Comparison of ENCODE assay signal across 10 cellular contexts in the genomic region with DNA sequence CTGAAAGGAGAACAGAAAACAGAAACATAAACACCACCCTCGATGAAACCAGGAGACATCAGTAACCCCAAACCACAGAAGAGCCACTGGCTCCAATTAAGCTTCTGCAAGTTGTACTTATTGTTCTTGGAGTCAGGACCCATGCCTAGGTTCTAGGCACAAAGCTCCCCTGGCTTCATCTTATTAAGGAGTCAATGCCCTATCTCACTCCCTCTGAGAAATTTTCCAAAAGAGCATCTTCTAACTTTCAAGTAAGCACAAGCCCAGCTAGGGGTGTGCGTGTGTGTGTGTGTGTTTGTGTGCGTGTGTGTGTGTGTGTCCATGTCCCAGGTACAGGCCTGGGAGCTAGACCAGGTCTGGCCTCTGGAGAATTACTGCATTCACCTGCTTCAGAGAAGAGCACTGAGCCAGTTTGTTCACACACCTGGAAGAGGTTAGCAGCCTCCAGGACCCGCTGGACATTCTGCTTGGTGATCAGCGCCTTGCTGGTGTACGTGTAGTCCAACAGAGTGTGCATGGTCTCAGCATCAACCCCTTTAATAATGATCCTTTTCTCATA. TPM values are rescaled to one million over a fixed set of nuclear protein-coding genes. Genes with fewer than 3 reads are reported as not detected.
DNase-seq lines count a peak whose midpoint lies in the region; ATAC-seq and TF ChIP-seq lines count a peak whose summit lies in the region.
"Had no signal": no experiment of that assay in that cellular context is flagged by ENCODE, and none has a peak within 500 bp of the region (broad histone marks: within the 10 kb centered on the region; RNA-seq: fewer than 3 reads in every experiment).

No MANE protein-coding gene starts in this region.

- peak overlapping the region; percentile 54 to 68 for H3K4me3 Mint-ChIP-seq in activated T-cell treated with anti-CD3 and anti-CD28 coated beads, Interleukin-2, amount 50 U/mL, for 72 hours
- H3K4me3 Mint-ChIP-seq in stimulated activated naive CD8-positive, alpha-beta T cell treated with anti-CD3 and anti-CD28 coated beads, Interleukin-15, amount 100 ng/mL, for 72 hours: peak overlapping the region; percentile 68 to 78

- intact Hi-C loops in left ventricle myocardium superior (cut with micrococcal nuclease): no loop called here

- H3K27ac ChIP-seq in OCI-LY3 (ENCODE audit: low read length): peak overlapping the region; percentile 73
- H3K27ac ChIP-seq: parathyroid adenoma had no signal

- no peak for TF ChIP-seq CTCF in OCI-LY3 (IDR thresholded peaks at IDR 0.05; ENCODE audit: low read depth, low read length)

- H3K4me1 Mint-ChIP-seq in activated T-cell treated with anti-CD3 and anti-CD28 coated beads, Interleukin-2, amount 50 U/mL, for 72 hours (ENCODE audit: low read depth): peaks cover 60% of the 10 kb centered on the region
- H3K4me1 Mint-ChIP-seq in stimulated activated naive CD8-positive, alpha-beta T cell treated with anti-CD3 and anti-CD28 coated beads, Interleukin-15, amount 100 ng/mL, for 72 hours: peaks cover 56% of the 10 kb centered on the region

- H4K20me1 ChIP-seq in OCI-LY3 (ENCODE audit: insufficient read depth, low read length): peaks cover 59% of the 10 kb centered on the region

- H3K36me3 Mint-ChIP-seq in activated T-cell treated with anti-CD3 and anti-CD28 coated beads, Interleukin-2, amount 50 U/mL, for 72 hours (ENCODE audit: insufficient read depth in 2 of 2): peaks cover 20 to 44% of the 10 kb centered on the region in 2 donors

- H3K4me1 ChIP-seq in OCI-LY3 (ENCODE audit: low read length): peaks cover 69% of the 10 kb centered on the region

- peaks cover 56% of the 10 kb centered on the region for H3K36me3 ChIP-seq in OCI-LY3 (replicated peaks; ENCODE audit: low read depth, low read length)

- H3K79me2 ChIP-seq in OCI-LY3 (ENCODE audit: low read length): peaks cover 69% of the 10 kb centered on the region
- H3K79me2 ChIP-seq: parathyroid adenoma had no signal

- H3K9me3 ChIP-seq in OCI-LY3 (ENCODE audit: insufficient read depth, low read length): no peaks in the 10 kb centered on the region

- H3K27me3 Mint-ChIP-seq in activated T-cell treated with anti-CD3 and anti-CD28 coated beads, Interleukin-2, amount 50 U/mL, for 72 hours (ENCODE audit: low read depth): no peaks in the 10 kb centered on the region
- H3K27me3 Mint-ChIP-seq in stimulated activated naive CD8-positive, alpha-beta T cell treated with anti-CD3 and anti-CD28 coated beads, Interleukin-15, amount 100 ng/mL, for 72 hours: no peaks in the 10 kb centered on the region

- no peak for DNase-seq in activated T-cell treated with anti-CD3 and anti-CD28 coated beads, Interleukin-2, amount 50 U/mL, for 72 hours
- no peak for DNase-seq in activated T-cell treated with anti-CD3 and anti-CD28 coated beads, Interleukin-2, amount 50 U/mL, for 1 hour
- no peak for DNase-seq in stimulated activated naive CD8-positive, alpha-beta T cell treated with anti-CD3 and anti-CD28 coated beads, Interleukin-15, amount 100 ng/mL, for 72 hours
- DNase-seq in HK-2 (ENCODE audit: unreplicated experiment) (no peak), left ventricle myocardium superior (no peak), NCI-H524 treated with DMSO at 0.1 percent for 48 hours (lab: John Stamatoyannopoulos, UW) (no peak)
- DNase-seq: IMR-90 had no signal

- peak overlapping the region; percentile 61 for H3K4me3 ChIP-seq in OCI-LY3 (ENCODE audit: low read length)

- peak overlapping the region; percentile 80 for H3K4me2 ChIP-seq in OCI-LY3 (ENCODE audit: low read length)

- peaks cover 1 to 3% of the 10 kb centered on the region in 2 donors for H3K9me3 Mint-ChIP-seq in activated T-cell treated with anti-CD3 and anti-CD28 coated beads, Interleukin-2, amount 50 U/mL, for 72 hours
- H3K9me3 Mint-ChIP-seq in stimulated activated naive CD8-positive, alpha-beta T cell treated with anti-CD3 and anti-CD28 coated beads, Interleukin-15, amount 100 ng/mL, for 72 hours: no peaks in the 10 kb centered on the region

- H3K9ac ChIP-seq in OCI-LY3 (ENCODE audit: low read length): peak overlapping the region; percentile 37; the same call in 1 of the 2 replicates
- H3K9ac ChIP-seq: parathyroid adenoma had no signal

- no peak overlapping the region for H2AFZ ChIP-seq in OCI-LY3 (ENCODE audit: low read depth, low read length)
- H2AFZ ChIP-seq: parathyroid adenoma had no signal

- no peaks in the 10 kb centered on the region for H3K27me3 ChIP-seq in OCI-LY3 (ENCODE audit: low read depth, low read length)

- peak; percentile 79 to 80 for ATAC-seq in activated T-cell treated with anti-CD3 and anti-CD28 coated beads, Interleukin-2, amount 50 U/mL, for 72 hours (replicated peaks in 1 of 2)
- peak; percentile 76 for ATAC-seq in HG02943 (IDR thresholded peaks at IDR 0.05; ENCODE audit: low read depth, unreplicated experiment)
- peak; percentile 91 for ATAC-seq in stimulated activated naive CD8-positive, alpha-beta T cell treated with anti-CD3 and anti-CD28 coated beads, Interleukin-15, amount 100 ng/mL, for 72 hours
- no peak for ATAC-seq in left ventricle myocardium superior

- peak overlapping the region; percentile 95 for H3K27ac Mint-ChIP-seq in activated T-cell treated with anti-CD3 and anti-CD28 coated beads, Interleukin-2, amount 50 U/mL, for 72 hours
- peak overlapping the region; percentile 23 to 79 for H3K27ac Mint-ChIP-seq in stimulated activated naive CD8-positive, alpha-beta T cell treated with anti-CD3 and anti-CD28 coated beads, Interleukin-15, amount 100 ng/mL, for 72 hours

RNA-seq across cellular contexts. Expression of gene KLHL6, which starts 28.0 kb away (rescaled TPM):
- 10 to 100 TPM; 83.5 to 88.8 TPM for total RNA-seq in activated T-cell treated with anti-CD3 and anti-CD28 coated beads, Interleukin-2, amount 50 U/mL, for 72 hours
- total RNA-seq in left ventricle myocardium superior: 0.87 TPM
- total RNA-seq: IMR-90 had no signal

Comparison
In these comparisons a context has a peak if more than half of its experiments do, and no peak if none do; other contexts are left out.
1. RNA of gene KLHL6, which starts 28.0 kb away (total RNA-seq): 83.5 to 88.8 TPM in activated T-cell treated with anti-CD3 and anti-CD28 coated beads, Interleukin-2, amount 50 U/mL, for 72 hours; 0.87 TPM in left ventricle myocardium superior (single experiment); every median in the first group is over 10 times any median in the second.